ENCODE assay signal across 8 cellular contexts in the genomic region with DNA sequence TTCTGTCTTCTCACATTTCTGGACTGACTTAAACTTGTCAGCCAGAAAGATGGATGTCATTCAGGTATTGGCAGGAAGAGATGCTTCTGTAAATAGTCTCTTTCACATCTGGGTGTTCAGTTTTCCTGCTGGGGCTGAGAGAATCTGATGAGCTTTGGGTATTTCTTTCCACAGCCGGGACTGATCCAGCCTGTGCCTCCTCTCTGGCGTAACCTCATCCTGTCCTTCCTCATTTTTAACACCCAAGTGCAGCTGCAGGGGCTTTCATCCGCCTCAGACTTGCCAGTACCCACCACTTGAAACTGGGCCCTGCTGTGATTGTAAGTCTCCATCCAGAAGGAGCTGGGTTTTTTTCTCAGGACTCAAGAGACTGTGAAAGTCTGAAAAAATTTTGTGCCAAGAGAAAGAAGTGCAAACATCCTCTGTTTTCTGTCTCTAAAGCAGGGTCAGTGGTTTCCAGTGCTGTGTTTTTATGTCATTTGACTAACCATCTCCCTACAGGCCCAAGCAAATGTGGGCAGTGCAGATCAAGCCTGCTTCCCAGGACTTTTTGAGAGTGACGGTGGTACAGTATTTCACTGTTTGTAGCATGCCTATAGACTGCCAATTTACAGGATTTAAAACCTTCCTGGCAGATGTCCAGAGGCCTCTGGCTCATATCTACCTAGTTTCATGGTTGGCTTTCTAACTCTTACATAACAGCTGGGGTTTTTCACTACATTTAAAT.
DNase-seq lines count a peak whose midpoint lies in the region; ATAC-seq and TF ChIP-seq lines count a peak whose summit lies in the region.

No MANE protein-coding gene starts in this region.

- no peak overlapping the region for H3K27ac Mint-ChIP-seq in activated CD4-positive, alpha-beta memory T cell treated with anti-CD3 and anti-CD28 coated beads, Interleukin-2, amount 10 ng/mL, durations not matched to agents 7 days and 5 days
- H3K27ac Mint-ChIP-seq in stimulated activated effector memory CD8-positive, alpha-beta T cell treated with anti-CD3 and anti-CD28 coated beads, Interleukin-12 subunit alpha, Interleukin-12 subunit beta, amount 100 ng/mL, for 72 hours = no peak overlapping the region

- H3K79me2 ChIP-seq in osteoblast (ENCODE audit: insufficient read depth, low read length) = peaks cover 10% of the 10 kb centered on the region

- TF ChIP-seq CTCF in epithelial cell of esophagus (IDR thresholded peaks at IDR 0.05; ENCODE audit: insufficient read depth, low read depth, low read length, missing control alignments) = no peak
- TF ChIP-seq CTCF in osteoblast (IDR thresholded peaks at IDR 0.05; ENCODE audit: extremely low read depth, low read depth, low read length) = no peak
- no peak for TF ChIP-seq CTCF in suprapubic skin (IDR thresholded peaks at IDR 0.05)

- CTCF ChIA-PET in activated CD4-positive, alpha-beta memory T cell treated with anti-CD3 and anti-CD28 coated beads, Interleukin-2, amount 10 ng/mL, durations not matched to agents 7 days and 5 days (lab: Charles Lee) = interaction anchor here (0.6 kb wide), 1 partner anchor 311 kb away, joined by 3 read pairs; no protein-coding TSS in a partner anchor

- H3K36me3 Mint-ChIP-seq in activated CD4-positive, alpha-beta memory T cell treated with anti-CD3 and anti-CD28 coated beads, Interleukin-2, amount 10 ng/mL, durations not matched to agents 7 days and 5 days (ENCODE audit: low read depth) = no peaks in the 10 kb centered on the region
- no peaks in the 10 kb centered on the region for H3K36me3 Mint-ChIP-seq in stimulated activated effector memory CD8-positive, alpha-beta T cell treated with anti-CD3 and anti-CD28 coated beads, Interleukin-12 subunit alpha, Interleukin-12 subunit beta, amount 100 ng/mL, for 72 hours

- peak overlapping the region; percentile 32 for H2AFZ ChIP-seq in osteoblast (ENCODE audit: low read length)

- WGBS in suprapubic skin = 11% methylated on average over 4 of the region's 4 CpGs

- TF ChIP-seq EP300 in suprapubic skin (IDR thresholded peaks at IDR 0.05) = no peak

- no peaks in the 10 kb centered on the region for H3K27me3 ChIP-seq in osteoblast (ENCODE audit: insufficient read depth, low read length)
- H3K27me3 ChIP-seq in suprapubic skin = no peaks in the 10 kb centered on the region

- no peaks in the 10 kb centered on the region for H3K27me3 Mint-ChIP-seq in activated CD4-positive, alpha-beta memory T cell treated with anti-CD3 and anti-CD28 coated beads, Interleukin-2, amount 10 ng/mL, durations not matched to agents 7 days and 5 days

- H3K9me3 Mint-ChIP-seq in activated CD4-positive, alpha-beta memory T cell treated with anti-CD3 and anti-CD28 coated beads, Interleukin-2, amount 10 ng/mL, durations not matched to agents 7 days and 5 days = no peaks in the 10 kb centered on the region
- peaks cover 2% of the 10 kb centered on the region for H3K9me3 Mint-ChIP-seq in stimulated activated effector memory CD8-positive, alpha-beta T cell treated with anti-CD3 and anti-CD28 coated beads, Interleukin-12 subunit alpha, Interleukin-12 subunit beta, amount 100 ng/mL, for 72 hours

- H3K36me3 ChIP-seq in osteoblast (ENCODE audit: insufficient read depth, low read length) (no peaks in the 10 kb centered on the region), suprapubic skin (no peaks in the 10 kb centered on the region)

- POLR2A ChIA-PET in activated CD4-positive, alpha-beta memory T cell treated with anti-CD3 and anti-CD28 coated beads, Interleukin-2, amount 10 ng/mL, durations not matched to agents 7 days and 5 days (lab: Charles Lee) = no interaction called here

- no peak overlapping the region for H3K4me3 ChIP-seq in epithelial cell of esophagus (ENCODE audit: low read length)
- H3K4me3 ChIP-seq in osteoblast (ENCODE audit: insufficient read depth, low read length) = no peak overlapping the region
- H3K4me3 ChIP-seq in suprapubic skin = no peak overlapping the region

- peak; percentile 62 for ATAC-seq in GM19463 (IDR thresholded peaks at IDR 0.05; ENCODE audit: unreplicated experiment)
- no peak for ATAC-seq in stimulated activated effector memory CD8-positive, alpha-beta T cell treated with anti-CD3 and anti-CD28 coated beads, Interleukin-12 subunit alpha, Interleukin-12 subunit beta, amount 100 ng/mL, for 72 hours

- H3K4me1 Mint-ChIP-seq in activated CD4-positive, alpha-beta memory T cell treated with anti-CD3 and anti-CD28 coated beads, Interleukin-2, amount 10 ng/mL, durations not matched to agents 7 days and 5 days = no peaks in the 10 kb centered on the region
- no peaks in the 10 kb centered on the region for H3K4me1 Mint-ChIP-seq in stimulated activated effector memory CD8-positive, alpha-beta T cell treated with anti-CD3 and anti-CD28 coated beads, Interleukin-12 subunit alpha, Interleukin-12 subunit beta, amount 100 ng/mL, for 72 hours

- no peak for TF ChIP-seq POLR2A in suprapubic skin (IDR thresholded peaks at IDR 0.05)

- H3K4me1 ChIP-seq in osteoblast (ENCODE audit: insufficient read depth, low read length) (peaks cover 19% of the 10 kb centered on the region), suprapubic skin (peaks cover 19% of the 10 kb centered on the region)

- peak overlapping the region; percentile 54 for H3K27ac ChIP-seq in osteoblast (ENCODE audit: low read depth, low read length)
- H3K27ac ChIP-seq in suprapubic skin = no peak overlapping the region

- peak overlapping the region; percentile 43 for H3K4me2 ChIP-seq in osteoblast (ENCODE audit: insufficient read depth, low read length)

- DNase-seq in NCI-H1105 treated with DMSO at 0.1 percent for 48 hours (lab: John Stamatoyannopoulos, UW) (peak; percentile 1), epithelial cell of esophagus (ENCODE audit: low read depth) (peak; percentile 80), osteoblast (ENCODE audit: insufficient read length, low spot score, missing footprints) (peak; percentile 56), suprapubic skin (ENCODE audit: low spot score in 2 of 2) (no peak)
- DNase-seq in activated CD4-positive, alpha-beta memory T cell treated with anti-CD3 and anti-CD28 coated beads, Interleukin-2, amount 10 ng/mL, durations not matched to agents 7 days and 5 days = no peak
- no peak for DNase-seq in activated naive CD4-positive, alpha-beta T cell treated with Interleukin-2 at 50 U/mL for 16 hours
- DNase-seq in stimulated activated effector memory CD8-positive, alpha-beta T cell treated with anti-CD3 and anti-CD28 coated beads, Interleukin-12 subunit alpha, Interleukin-12 subunit beta, amount 100 ng/mL, for 72 hours (ENCODE audit: low spot score in 2 of 2) = no peak

- H4K20me1 ChIP-seq in osteoblast (ENCODE audit: insufficient read depth, low read length) = peaks cover 5% of the 10 kb centered on the region

- H3K9me3 ChIP-seq in osteoblast (ENCODE audit: low read depth, low read length) = no peaks in the 10 kb centered on the region
- H3K9me3 ChIP-seq in suprapubic skin = no peaks in the 10 kb centered on the region

- no peak overlapping the region for H3K4me3 Mint-ChIP-seq in activated CD4-positive, alpha-beta memory T cell treated with anti-CD3 and anti-CD28 coated beads, Interleukin-2, amount 10 ng/mL, durations not matched to agents 7 days and 5 days
- H3K4me3 Mint-ChIP-seq in stimulated activated effector memory CD8-positive, alpha-beta T cell treated with anti-CD3 and anti-CD28 coated beads, Interleukin-12 subunit alpha, Interleukin-12 subunit beta, amount 100 ng/mL, for 72 hours = no peak overlapping the region

Comparison
In these comparisons a context has a peak if more than half of its experiments do, and no peak if none do; other contexts are left out.
1. DNase-seq: peak in NCI-H1105 treated with DMSO at 0.1 percent for 48 hours (single experiment), epithelial cell of esophagus (single experiment) and osteoblast (single experiment); none in activated CD4-positive, alpha-beta memory T cell treated with anti-CD3 and anti-CD28 coated beads, Interleukin-2, amount 10 ng/mL, durations not matched to agents 7 days and 5 days (single experiment), activated naive CD4-positive, alpha-beta T cell treated with Interleukin-2 at 50 U/mL for 16 hours (single experiment), suprapubic skin (0 of 2) and stimulated activated effector memory CD8-positive, alpha-beta T cell treated with anti-CD3 and anti-CD28 coated beads, Interleukin-12 subunit alpha, Interleukin-12 subunit beta, amount 100 ng/mL, for 72 hours (0 of 2).